30 cellular contexts compared by ENCODE assay signal in genomic region chr5:1053391-1054017, GRCh38. TPM values are rescaled to one million over a fixed set of nuclear protein-coding genes. Genes with fewer than 3 reads are reported as not detected.
DNase-seq lines count a peak whose midpoint lies in the region; ATAC-seq, FAIRE-seq and TF ChIP-seq lines count a peak whose summit lies in the region.
"Had no signal": no experiment of that assay in that cellular context is flagged by ENCODE, and none has a peak within 500 bp of the region (broad histone marks: within the 10 kb centered on the region; RNA-seq: fewer than 3 reads in every experiment).

No MANE protein-coding gene starts in this region.

- FAIRE-seq in HepG2 (lab: Jason Lieb, UNC): no peak
- FAIRE-seq: astrocyte, G401.6, GM19239 had no signal

- H3K27ac ChIP-seq in right lobe of liver: no peak overlapping the region
- H3K27ac ChIP-seq in HepG2 (ENCODE audit: extremely low read length, insufficient read depth, low read length): no peak overlapping the region
- peak overlapping the region; percentile 49 for H3K27ac ChIP-seq in endodermal cell (ENCODE audit: low read depth, low read length)
- H3K27ac ChIP-seq: thoracic aorta, vagina had no signal

- H4K20me1 ChIP-seq in HepG2 (ENCODE audit: insufficient read depth, low read length): no peaks in the 10 kb centered on the region

- ATAC-seq in right lobe of liver (no peak), HepG2 (no peak), mucosa of descending colon (peak; percentile 7), HG02884 (IDR thresholded peaks at IDR 0.05; ENCODE audit: unreplicated experiment) (no peak)
- ATAC-seq: activated CD4-positive, alpha-beta T cell treated with anti-CD3 and anti-CD28 coated beads for 36 hours; HCT116 had no signal

- no peak overlapping the region for H3K4me2 ChIP-seq in HepG2 (ENCODE audit: low read depth, low read length)

- POLR2A ChIA-PET in HepG2 (lab: Yijun Ruan, JAX): no interaction called here

- no peak overlapping the region for H3K4me3 Mint-ChIP-seq in endodermal cell
- H3K4me3 Mint-ChIP-seq: activated CD4-positive, alpha-beta T cell treated with anti-CD3 and anti-CD28 coated beads for 36 hours; activated naive CD8-positive, alpha-beta T cell treated with anti-CD3 and anti-CD28 coated beads, Interleukin-2, amount 10 ng/mL, durations not matched to agents 7 days and 5 days; central memory CD8-positive, alpha-beta T cell; dendritic cell treated with granulocyte-macrophage colony-stimulating factor and Interleukin-4, amounts not matched to agents 40 ng/mL and 50 ng/mL, for 4 days had no signal

- TF ChIP-seq RAD21 in HepG2 (CRISPR knock-in tag; IDR thresholded peaks at IDR 0.05): no peak

- H3K27me3 ChIP-seq in right lobe of liver: no peaks in the 10 kb centered on the region
- no peaks in the 10 kb centered on the region for H3K27me3 ChIP-seq in HepG2 (ENCODE audit: control insufficient read depth in 1 of 2, insufficient read depth in 2 of 2, low read length in 2 of 2)
- no peaks in the 10 kb centered on the region for H3K27me3 ChIP-seq in endodermal cell (ENCODE audit: control insufficient read depth, insufficient read depth, low read length, poor library complexity, severe bottlenecking)
- H3K27me3 ChIP-seq: vagina had no signal

- peaks cover 0 to 74% (median 27%) of the 10 kb centered on the region in 4 donors for H3K36me3 ChIP-seq in right lobe of liver
- H3K36me3 ChIP-seq in HepG2 (replicated peaks in 1 of 2; ENCODE audit: control insufficient read depth in 1 of 2, insufficient read depth in 2 of 2, low read length in 2 of 2): peaks cover 21 to 54% of the 10 kb centered on the region in 2 experiments
- peaks cover 11% of the 10 kb centered on the region for H3K36me3 ChIP-seq in endodermal cell (ENCODE audit: control insufficient read depth, insufficient read depth, low read length)
- H3K36me3 ChIP-seq in mucosa of descending colon (ENCODE audit: low read depth): no peaks in the 10 kb centered on the region
- H3K36me3 ChIP-seq: vagina had no signal

- no TSS peak for BruUV-seq in HepG2 (replicated peaks; lab: Mats Ljungman, UMichigan)

- no peaks in the 10 kb centered on the region for H3K4me1 ChIP-seq in right lobe of liver
- no peaks in the 10 kb centered on the region for H3K4me1 ChIP-seq in HepG2 (ENCODE audit: insufficient read depth, low read length)
- H3K4me1 ChIP-seq in endodermal cell (ENCODE audit: control insufficient read depth, insufficient read depth, low read length): no peaks in the 10 kb centered on the region
- no peaks in the 10 kb centered on the region for H3K4me1 ChIP-seq in mucosa of descending colon (ENCODE audit: low read depth)
- H3K4me1 ChIP-seq: Caco-2, vagina had no signal

- peaks cover 31% of the 10 kb centered on the region for H3K36me3 Mint-ChIP-seq in endodermal cell (ENCODE audit: low read depth)
- H3K36me3 Mint-ChIP-seq: activated naive CD8-positive, alpha-beta T cell treated with anti-CD3 and anti-CD28 coated beads, Interleukin-2, amount 10 ng/mL, durations not matched to agents 7 days and 5 days had no signal

- 100% methylated on average over 1 of the region's 32 CpGs for WGBS in right lobe of liver (ENCODE audit: insufficient coverage, low coverage, low lambda C conversion rate, missing lambda C conversion rate)
- 98% methylated on average over 12 of the region's 32 CpGs for WGBS in HepG2 (ENCODE audit: low lambda C conversion rate)
- 95 to 96% methylated on average over 23 to 32 of the region's 32 CpGs for WGBS in endodermal cell (ENCODE audit: insufficient coverage in 1 of 2, insufficient read length in 1 of 2), 2 experiments

- TF ChIP-seq CTCF in right lobe of liver (IDR thresholded peaks at IDR 0.05) (no peak), HepG2 (CRISPR knock-in tag; IDR thresholded peaks at IDR 0.05) (no peak), endodermal cell (conservative IDR thresholded peaks at IDR 0.05) (no peak), mucosa of descending colon (IDR thresholded peaks at IDR 0.05) (no peak)

- H3K9me3 ChIP-seq in right lobe of liver (no peaks in the 10 kb centered on the region), HepG2 (ENCODE audit: low read length) (no peaks in the 10 kb centered on the region), endodermal cell (ENCODE audit: control insufficient read depth, low read length) (no peaks in the 10 kb centered on the region), mucosa of descending colon (no peaks in the 10 kb centered on the region)
- H3K9me3 ChIP-seq: Caco-2, thoracic aorta, vagina had no signal

- CTCF ChIA-PET in HepG2 (lab: Yijun Ruan, JAX; ENCODE audit: low intra/inter-chr PET ratio, low total read pairs): no interaction called here

- H3K9ac ChIP-seq in HepG2 (ENCODE audit: insufficient read depth, low read depth, low read length): no peak overlapping the region
- no peak overlapping the region for H3K9ac ChIP-seq in endodermal cell (ENCODE audit: extremely low read depth, low read length, poor library complexity, severe bottlenecking)

- H3K27ac Mint-ChIP-seq in endodermal cell: no peak overlapping the region
- H3K27ac Mint-ChIP-seq: activated CD4-positive, alpha-beta T cell treated with anti-CD3 and anti-CD28 coated beads for 36 hours; activated naive CD8-positive, alpha-beta T cell treated with anti-CD3 and anti-CD28 coated beads, Interleukin-2, amount 10 ng/mL, durations not matched to agents 7 days and 5 days had no signal

- no peak overlapping the region for H2AFZ ChIP-seq in HepG2 (ENCODE audit: low read length)

- no peaks in the 10 kb centered on the region for H3K27me3 Mint-ChIP-seq in endodermal cell (ENCODE audit: insufficient read depth)
- H3K27me3 Mint-ChIP-seq: activated CD4-positive, alpha-beta T cell treated with anti-CD3 and anti-CD28 coated beads for 36 hours; activated naive CD8-positive, alpha-beta T cell treated with anti-CD3 and anti-CD28 coated beads, Interleukin-2, amount 10 ng/mL, durations not matched to agents 7 days and 5 days; central memory CD8-positive, alpha-beta T cell; dendritic cell treated with granulocyte-macrophage colony-stimulating factor and Interleukin-4, amounts not matched to agents 40 ng/mL and 50 ng/mL, for 4 days had no signal

- peak in 2 of 3 donors; percentile 16 to 35 for DNase-seq in right lobe of liver
- DNase-seq in HepG2 (ENCODE audit: low spot score): no peak
- DNase-seq in endodermal cell: no peak
- peak in 2 of 3 donors; percentile 22 to 65 for DNase-seq in mucosa of descending colon
- no peak for DNase-seq in kidney glomerular epithelial cell (lab: John Stamatoyannopoulos, UW)
- no peak for DNase-seq in activated gamma-delta T cell treated with Interleukin-2 at 50 U/mL for 16 hours
- no peak for DNase-seq in NCI-H446 treated with DMSO at 0.1 percent for 48 hours (lab: John Stamatoyannopoulos, UW)
- DNase-seq: activated CD4-positive, alpha-beta T cell treated with anti-CD3 and anti-CD28 coated beads for 36 hours; activated CD8-positive, alpha-beta memory T cell treated with anti-CD3 and anti-CD28 coated beads for 24 hours; activated effector memory CD4-positive, alpha-beta T cell treated with anti-CD3 and anti-CD28 coated beads, Interleukin-2, amount 50 U/mL, for 16 hours; activated naive CD8-positive, alpha-beta T cell treated with anti-CD3 and anti-CD28 coated beads, Interleukin-2, amount 10 ng/mL, durations not matched to agents 7 days and 5 days; C1 segment of cervical spinal cord; Caco-2; NCI-H1417 treated with DMSO at 0.1 percent for 48 hours; NCI-H2081; NCI-H345; RPMI8226; stimulated activated naive CD4-positive, alpha-beta T cell treated with Interleukin-2 at 50 U/mL for 16 hours; T-helper 2 cell had no signal

- H3K4me1 Mint-ChIP-seq in endodermal cell: no peaks in the 10 kb centered on the region
- H3K4me1 Mint-ChIP-seq: activated CD4-positive, alpha-beta T cell treated with anti-CD3 and anti-CD28 coated beads for 36 hours; activated naive CD8-positive, alpha-beta T cell treated with anti-CD3 and anti-CD28 coated beads, Interleukin-2, amount 10 ng/mL, durations not matched to agents 7 days and 5 days; central memory CD8-positive, alpha-beta T cell had no signal

- H3K9me3 Mint-ChIP-seq in endodermal cell: no peaks in the 10 kb centered on the region

- H3K79me2 ChIP-seq in HepG2 (ENCODE audit: insufficient read depth, low read length): no peaks in the 10 kb centered on the region

- TF ChIP-seq POLR2A in right lobe of liver (IDR thresholded peaks at IDR 0.05) (no peak), HepG2 (IDR thresholded peaks at IDR 0.05; ENCODE audit: insufficient read depth in 1 of 2, low read depth in 2 of 2, low read length in 2 of 2) (no peak)

- in situ Hi-C loops in HepG2 (cut with HindIII; ENCODE audit: extremely low pct_ligation_motif_present, low pct_unique_long_range_greater_than_20kb): no loop called here

- H3K4me3 ChIP-seq in right lobe of liver: no peak overlapping the region
- no peak overlapping the region for H3K4me3 ChIP-seq in HepG2 (replicated peaks in 1 of 3; ENCODE audit: insufficient read depth in 1 of 3, low read depth in 2 of 3, low read length in 3 of 3)
- no peak overlapping the region for H3K4me3 ChIP-seq in endodermal cell (ENCODE audit: low read length)
- no peak overlapping the region for H3K4me3 ChIP-seq in mucosa of descending colon
- H3K4me3 ChIP-seq: lung, thoracic aorta, vagina had no signal

- no peak for TF ChIP-seq EP300 in HepG2 (IDR thresholded peaks at IDR 0.05; ENCODE audit: low read depth in 2 of 2, low read length in 2 of 2)
- no peak for TF ChIP-seq EP300 in HepG2 (CRISPR knock-in tag; IDR thresholded peaks at IDR 0.05; ENCODE audit: borderline replicate concordance)

- intact Hi-C loops in right lobe of liver (cut with DNase I) (no loop called here), HepG2 (cut with micrococcal nuclease; ENCODE audit: unreplicated experiment) (loop anchor here (10.0 kb wide), 1 partner anchor 91 kb away; no protein-coding TSS in a partner anchor), mucosa of descending colon (cut with DNase I, micrococcal nuclease) (no loop called here)

RNA-seq across cellular contexts. Expression of gene NKD2, which starts 44.9 kb away (rescaled TPM):
- total RNA-seq in right lobe of liver: 1 to 10 TPM in 4 of 6 experiments, under 1 TPM in 2; 0.93 to 2.9 (median 2.2) TPM
- 0.53 and 0.94 TPM in 2 replicates for total RNA-seq in HepG2 (2016; rRNA removed; fragmentation: Illumina TruSeq; extraction: Trizol)
- total RNA-seq in HepG2 (2016; cell fraction: cytosol; rRNA removed; fragmentation: Illumina TruSeq; extraction: Trizol; ENCODE audit: low read depth): 0.26 and 0.91 TPM in 2 replicates
- total RNA-seq in HepG2 (2016; cell fraction: insoluble cytoplasmic fraction; rRNA removed; fragmentation: Illumina TruSeq; extraction: Trizol): 0.77 and 1.1 TPM in 2 replicates
- 0.48 and 0.90 TPM in 2 replicates for total RNA-seq in HepG2 (2016; cell fraction: membrane; rRNA removed; fragmentation: Illumina TruSeq; extraction: Trizol)
- total RNA-seq in HepG2 (2016; cell fraction: nucleus; rRNA removed; fragmentation: Illumina TruSeq; extraction: Trizol): 0.81 and 2.0 TPM in 2 replicates
- 0.81 and 0.82 TPM in 2 replicates for polyA plus RNA-seq in HepG2 (2011; rRNA removed)
- polyA plus RNA-seq in HepG2 (2011; cell fraction: cytosol; rRNA removed): 0.13 and 0.70 TPM in 2 replicates
- polyA plus RNA-seq in HepG2 (2011; cell fraction: nucleus; rRNA removed): 10.6 and 14.1 TPM in 2 replicates
- 0.39 and 0.79 TPM in 2 replicates for polyA plus RNA-seq in HepG2 (2012)
- polyA plus RNA-seq in HepG2 (2016; cell fraction: cytosol; fragmentation: Illumina TruSeq; extraction: Trizol; ENCODE audit: low read depth): 0.59 and 0.60 TPM in 2 replicates
- polyA plus RNA-seq in HepG2 (2016; cell fraction: insoluble cytoplasmic fraction; fragmentation: Illumina TruSeq; extraction: Trizol; ENCODE audit: low read depth): 1.1 and 1.2 TPM in 2 replicates
- 0.76 and 0.84 TPM in 2 replicates for polyA plus RNA-seq in HepG2 (2016; cell fraction: membrane; fragmentation: Illumina TruSeq; extraction: Trizol; ENCODE audit: low read depth)
- 5.1 and 6.3 TPM in 2 replicates for polyA plus RNA-seq in HepG2 (2016; cell fraction: nucleus; fragmentation: Illumina TruSeq; extraction: Trizol; ENCODE audit: insufficient read depth, low read depth)
- 1.6 TPM in 1 of 2 replicates, not detected in the other for polyA minus RNA-seq in HepG2 (2011; rRNA and poly(A)+ RNA removed; ENCODE audit: low replicate concordance)
- polyA minus RNA-seq in HepG2 (2011; cell fraction: cytosol; rRNA and poly(A)+ RNA removed): 0.30 and 0.62 TPM in 2 replicates
- polyA minus RNA-seq in HepG2 (2011; cell fraction: nucleus; rRNA and poly(A)+ RNA removed): 0.62 and 1.0 TPM in 2 replicates
- 10 to 100 TPM; 11.2 to 13.9 TPM for total RNA-seq in endodermal cell
- 63.1 TPM for polyA plus RNA-seq in endodermal cell (2013, experiment 1 of 2)
- polyA plus RNA-seq in endodermal cell (2013, experiment 2 of 2): 59.4 TPM
- 1 to 10 TPM in 2 of 3 donors, under 1 TPM in 1; 0.93 to 3.7 (median 2.1) TPM for total RNA-seq in mucosa of descending colon
- polyA plus RNA-seq: fibroblast of lung had no signal

RNA-seq across cellular contexts. Expression of gene SLC12A7, which starts 58.4 kb away (rescaled TPM):
- total RNA-seq in right lobe of liver (10 to 100 TPM; 38.9 to 65.2 (median 53.3) TPM), HepG2 (2016; rRNA removed; fragmentation: Illumina TruSeq; extraction: Trizol) (7.4 and 14.0 TPM in 2 replicates), endodermal cell (10 to 100 TPM; 58.9 to 61.6 TPM), mucosa of descending colon (10 to 100 TPM; 80.5 to 97.4 (median 94.1) TPM)
- total RNA-seq in HepG2 (2016; cell fraction: cytosol; rRNA removed; fragmentation: Illumina TruSeq; extraction: Trizol; ENCODE audit: low read depth): 9.5 and 12.5 TPM in 2 replicates
- total RNA-seq in HepG2 (2016; cell fraction: insoluble cytoplasmic fraction; rRNA removed; fragmentation: Illumina TruSeq; extraction: Trizol): 5.2 and 15.7 TPM in 2 replicates
- total RNA-seq in HepG2 (2016; cell fraction: membrane; rRNA removed; fragmentation: Illumina TruSeq; extraction: Trizol): 6.9 and 7.7 TPM in 2 replicates
- total RNA-seq in HepG2 (2016; cell fraction: nucleus; rRNA removed; fragmentation: Illumina TruSeq; extraction: Trizol): 21.8 and 25.8 TPM in 2 replicates
- polyA plus RNA-seq in HepG2 (2011; rRNA removed): 18.5 and 25.6 TPM in 2 replicates
- 11.8 and 15.1 TPM in 2 replicates for polyA plus RNA-seq in HepG2 (2011; cell fraction: cytosol; rRNA removed)
- 164 and 213 TPM in 2 replicates for polyA plus RNA-seq in HepG2 (2011; cell fraction: nucleus; rRNA removed)
- polyA plus RNA-seq in HepG2 (2012): 28.2 and 30.9 TPM in 2 replicates
- polyA plus RNA-seq in HepG2 (2016; cell fraction: cytosol; fragmentation: Illumina TruSeq; extraction: Trizol; ENCODE audit: low read depth): 1.4 and 1.6 TPM in 2 replicates
- 6.3 and 7.6 TPM in 2 replicates for polyA plus RNA-seq in HepG2 (2016; cell fraction: insoluble cytoplasmic fraction; fragmentation: Illumina TruSeq; extraction: Trizol; ENCODE audit: low read depth)
- 3.2 and 3.7 TPM in 2 replicates for polyA plus RNA-seq in HepG2 (2016; cell fraction: membrane; fragmentation: Illumina TruSeq; extraction: Trizol; ENCODE audit: low read depth)
- polyA plus RNA-seq in HepG2 (2016; cell fraction: nucleus; fragmentation: Illumina TruSeq; extraction: Trizol; ENCODE audit: insufficient read depth, low read depth): 88.5 and 93.5 TPM in 2 replicates
- polyA minus RNA-seq in HepG2 (2011; rRNA and poly(A)+ RNA removed; ENCODE audit: low replicate concordance): 6.3 and 47.1 TPM in 2 replicates
- 14.7 and 16.2 TPM in 2 replicates for polyA minus RNA-seq in HepG2 (2011; cell fraction: cytosol; rRNA and poly(A)+ RNA removed)
- 40.3 and 44.4 TPM in 2 replicates for polyA minus RNA-seq in HepG2 (2011; cell fraction: nucleus; rRNA and poly(A)+ RNA removed)
- 45.1 TPM for polyA plus RNA-seq in endodermal cell (2013, experiment 1 of 2)
- polyA plus RNA-seq in endodermal cell (2013, experiment 2 of 2): 40.0 TPM

Comparison
In these comparisons a context has a peak if more than half of its experiments do, and no peak if none do; other contexts are left out.
1. DNase-seq: peak in right lobe of liver (2 of 3) and mucosa of descending colon (2 of 3); none in HepG2 (single experiment), endodermal cell (single experiment), kidney glomerular epithelial cell (single experiment), activated gamma-delta T cell treated with Interleukin-2 at 50 U/mL for 16 hours (single experiment) and NCI-H446 treated with DMSO at 0.1 percent for 48 hours (single experiment).